8 cellular contexts compared by ENCODE assay signal in genomic region chr2:47907097-47907781, GRCh38. TPM values are rescaled to one million over a fixed set of nuclear protein-coding genes. Genes with fewer than 3 reads are reported as not detected.
DNase-seq lines count a peak whose midpoint lies in the region; ATAC-seq, FAIRE-seq and TF ChIP-seq lines count a peak whose summit lies in the region.

No MANE protein-coding gene starts in this region.

- ATAC-seq in HG03095 (IDR thresholded peaks at IDR 0.05; ENCODE audit: unreplicated experiment) (no peak), GM18505 (IDR thresholded peaks at IDR 0.05; ENCODE audit: unreplicated experiment) (no peak)

- DNase-seq in Daoy (ENCODE audit: low read depth) (peak; percentile 9), OCI-M1 (lab: John Stamatoyannopoulos, UW) (peak; percentile 79), adrenal gland (peak in 3 of 7 donors; percentile 30 to 60 (median 32)), kidney (no peak), ureter (ENCODE audit: low spot score) (no peak)
- peak in 2 of 3 experiments; percentile 6 to 27 for DNase-seq in stimulated activated CD4-positive, alpha-beta T cell treated with anti-CD3 and anti-CD28 coated beads, TNF-alpha, amount 100 ng/mL, for 24 hours (ENCODE audit: low read depth in 3 of 3)

- H3K4me3 ChIP-seq in adrenal gland (peak overlapping the region in 2 of 4 donors; percentile 29 to 84), kidney (ENCODE audit: low read length in 2 of 2) (peak overlapping the region; percentile 67 to 87)

- H3K9me3 ChIP-seq in adrenal gland (replicated peaks in 1 of 3) (no peaks in the 10 kb centered on the region), kidney (ENCODE audit: control insufficient read depth in 1 of 2, low read length in 2 of 2) (no peaks in the 10 kb centered on the region)

- peak overlapping the region; percentile 77 to 99 (median 99) for H3K27ac ChIP-seq in adrenal gland
- peak overlapping the region; percentile 88 to 92 for H3K27ac ChIP-seq in kidney (ENCODE audit: low read depth in 2 of 2, low read length in 2 of 2)

- H3K4me1 ChIP-seq in adrenal gland (replicated peaks in 1 of 2) (peaks cover under 1 to 13% of the 10 kb centered on the region in 2 donors), kidney (ENCODE audit: control insufficient read depth in 1 of 2, insufficient read depth in 1 of 2, low read depth in 1 of 2, low read length in 2 of 2) (no peaks in the 10 kb centered on the region)

- WGBS in adrenal gland, 4 donors = 17 to 30% (median 20%) methylated on average over 13 of the region's 13 CpGs

- no peaks in the 10 kb centered on the region for H3K36me3 ChIP-seq in adrenal gland (replicated peaks in 1 of 2)
- H3K36me3 ChIP-seq in kidney (ENCODE audit: control insufficient read depth in 1 of 2, insufficient read depth in 2 of 2, low read length in 2 of 2) = no peaks in the 10 kb centered on the region

- H3K27me3 ChIP-seq in adrenal gland = no peaks in the 10 kb centered on the region

- intact Hi-C loops in adrenal gland (cut with DNase I) (loop anchor here (10.0 kb wide), 4 partner anchors 52 to 518 kb away; partner anchors contain the start of gene MSH6 (in 1 of the 2)), kidney (cut with DNase I) (loop anchor here (10.0 kb wide), 1 partner anchor 52 kb away; no protein-coding TSS in a partner anchor)

- TF ChIP-seq CTCF in adrenal gland (IDR thresholded peaks at IDR 0.05) (peak in 1 of 6 experiments; percentile 1), kidney (IDR thresholded peaks at IDR 0.05; ENCODE audit: borderline replicate concordance, extremely low read depth, insufficient read depth) (no peak)

- FAIRE-seq in kidney (lab: Jason Lieb, UNC) = peak; percentile 49

- no peak for TF ChIP-seq POLR2A in adrenal gland (IDR thresholded peaks at IDR 0.05)
- TF ChIP-seq POLR2A in GM18505 (IDR thresholded peaks at IDR 0.05; ENCODE audit: borderline replicate concordance, extremely low read depth, insufficient read depth, insufficient read length) = no peak

- peak overlapping the region; percentile 47 to 67 for H3K9ac ChIP-seq in kidney (ENCODE audit: low read length in 2 of 2)

RNA-seq across cellular contexts. Expression of gene FBXO11, which starts 0.9 kb away (rescaled TPM):
- total RNA-seq in Daoy (2014; rRNA removed; shearing (Covaris generic)) = 16.4 and 48.1 TPM in 2 replicates
- total RNA-seq in adrenal gland = 10 to 100 TPM; 21.7 to 61.7 (median 50.9) TPM
- polyA plus RNA-seq in adrenal gland = 10 to 100 TPM; 38.1 to 50.7 (median 45.6) TPM
- 68.7 TPM for total RNA-seq in kidney
- polyA plus RNA-seq in kidney (ENCODE audit: insufficient read depth, low read depth, low replicate concordance) = 21.9 TPM
- 67.7 TPM for total RNA-seq in ureter

Comparison
In these comparisons a context has a peak if more than half of its experiments do, and no peak if none do; other contexts are left out.
1. DNase-seq: peak in Daoy (single experiment), OCI-M1 (single experiment) and stimulated activated CD4-positive, alpha-beta T cell treated with anti-CD3 and anti-CD28 coated beads, TNF-alpha, amount 100 ng/mL, for 24 hours (2 of 3); none in kidney (single experiment) and ureter (single experiment).